In genomic region chr1:244068563-244068962, GRCh38 we compare ENCODE assay signal across 22 cellular contexts.
"Had no signal": no experiment of that assay in that cellular context is flagged by ENCODE, and none has a peak within 500 bp of the region (broad histone marks: within the 10 kb centered on the region; RNA-seq: fewer than 3 reads in every experiment).

No MANE protein-coding gene starts in this region.

- H3K36me3 ChIP-seq: gastrocnemius medialis, ovary, right lobe of liver, tibial nerve, vagina had no signal

- H3K9me3 Mint-ChIP-seq: activated T-helper 1 cell treated with anti-CD3 and anti-CD28 coated beads, Interleukin-12 subunit alpha, Interleukin-12 subunit beta, Interleukin-2, Interleukin-4 antibody, amounts not matched to agents 30 ng/mL and 10 ng/mL and 1 ng/mL, durations not matched to agents 14 hours and 24 hours and 36 hours; central memory CD8-positive, alpha-beta T cell; naive thymus-derived CD8-positive, alpha-beta T cell; stimulated activated naive CD8-positive, alpha-beta T cell treated with anti-CD3 and anti-CD28 coated beads, Interleukin-15, Interleukin-2, amounts not matched to agents 100 ng/mL and 50 ng/mL, for 24 hours had no signal

- H3K4me1 ChIP-seq: gastrocnemius medialis, vagina had no signal

- H3K9me3 ChIP-seq: gastrocnemius medialis, ovary, right lobe of liver, tibial nerve, vagina had no signal

- H3K27ac Mint-ChIP-seq: activated T-helper 1 cell treated with anti-CD3 and anti-CD28 coated beads, Interleukin-12 subunit alpha, Interleukin-12 subunit beta, Interleukin-2, Interleukin-4 antibody, amounts not matched to agents 30 ng/mL and 10 ng/mL and 1 ng/mL, durations not matched to agents 14 hours and 24 hours and 36 hours; stimulated activated naive CD8-positive, alpha-beta T cell treated with anti-CD3 and anti-CD28 coated beads, Interleukin-15, Interleukin-2, amounts not matched to agents 100 ng/mL and 50 ng/mL, for 24 hours had no signal

- DNase-seq: activated CD4-positive, alpha-beta T cell treated with anti-CD3 and anti-CD28 coated beads, Interleukin-2, amount 50 U/mL, for 4 hours; activated CD4-positive, CD25-positive, alpha-beta regulatory T cell treated with anti-CD3 and anti-CD28 coated beads, Interleukin-2, amount 50 U/mL, for 72 hours; activated naive CD4-positive, alpha-beta T cell; activated T-cell treated with anti-CD3 and anti-CD28 coated beads for 4 hours; anterior cingulate cortex; cortex of kidney; gastrocnemius medialis; head of caudate nucleus; mesendoderm; naive thymus-derived CD8-positive, alpha-beta T cell; ovary; stimulated activated CD4-positive, alpha-beta T cell treated with anti-CD3 and anti-CD28 coated beads, Interleukin-15, amount 100 ng/mL, for 24 hours; stimulated activated CD4-positive, alpha-beta T cell treated with anti-CD3 and anti-CD28 coated beads, Interleukin-2, amount 100 ng/mL, for 48 hours; T-helper 2 cell had no signal

- H3K27ac ChIP-seq: gastrocnemius medialis, ovary, right lobe of liver, tibial nerve, vagina, VCaP had no signal

- H3K4me3 ChIP-seq: gastrocnemius medialis, ovary, right lobe of liver, tibial nerve, vagina had no signal

- H3K4me3 Mint-ChIP-seq: activated T-helper 1 cell treated with anti-CD3 and anti-CD28 coated beads, Interleukin-12 subunit alpha, Interleukin-12 subunit beta, Interleukin-2, Interleukin-4 antibody, amounts not matched to agents 30 ng/mL and 10 ng/mL and 1 ng/mL, durations not matched to agents 14 hours and 24 hours and 36 hours; central memory CD8-positive, alpha-beta T cell; naive thymus-derived CD8-positive, alpha-beta T cell; stimulated activated naive CD8-positive, alpha-beta T cell treated with anti-CD3 and anti-CD28 coated beads, Interleukin-15, Interleukin-2, amounts not matched to agents 100 ng/mL and 50 ng/mL, for 24 hours had no signal

- H3K27me3 Mint-ChIP-seq: naive thymus-derived CD8-positive, alpha-beta T cell; stimulated activated naive CD8-positive, alpha-beta T cell treated with anti-CD3 and anti-CD28 coated beads, Interleukin-15, Interleukin-2, amounts not matched to agents 100 ng/mL and 50 ng/mL, for 24 hours had no signal

- H3K27me3 ChIP-seq: gastrocnemius medialis, ovary, right lobe of liver, tibial nerve, vagina had no signal

- ATAC-seq: esophagus mucosa; gastrocnemius medialis; naive thymus-derived CD8-positive, alpha-beta T cell had no signal

- H3K36me3 Mint-ChIP-seq: naive thymus-derived CD8-positive, alpha-beta T cell had no signal
